1 cellular context compared by ENCODE assay signal in the genomic region with DNA sequence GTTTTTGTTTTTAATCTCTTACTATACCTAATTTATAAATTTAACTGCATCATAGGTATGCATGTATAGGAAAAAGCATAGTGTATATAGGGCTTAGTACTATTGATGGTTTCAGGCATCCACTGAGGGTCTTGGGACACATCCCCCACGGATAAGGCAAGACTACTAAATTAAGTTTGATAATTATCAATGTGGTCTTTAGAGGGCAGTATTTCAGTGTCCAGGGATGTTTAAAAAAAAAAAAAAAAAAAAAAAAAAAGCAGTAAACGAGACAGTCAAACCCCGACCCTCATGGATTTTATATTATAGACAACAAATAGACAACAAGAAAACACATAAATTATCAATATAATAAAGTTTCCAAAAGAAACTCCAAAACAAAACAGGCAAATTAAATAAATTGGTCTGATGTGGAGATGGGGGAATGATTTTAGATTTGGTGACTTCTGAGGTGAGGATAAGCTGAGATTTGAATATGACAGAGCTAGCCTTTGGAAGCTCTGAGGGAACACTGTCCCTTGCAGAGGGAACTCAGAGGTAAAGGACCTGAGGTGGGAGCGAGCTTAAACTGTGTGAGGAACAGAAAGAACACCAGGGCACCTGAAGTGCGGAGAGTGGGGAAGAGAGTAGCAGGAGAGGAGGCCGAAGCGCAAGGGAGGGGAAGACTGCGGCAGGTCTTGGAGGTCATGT.
TF ChIP-seq lines count a peak whose summit lies in the region.

No MANE protein-coding gene starts in this region.

TF ChIP-seq in K562, 482 proteins besides CTCF, POLR2A, EP300 and RAD21:
- TF ChIP-seq MYC (IDR thresholded peaks at IDR 0.05; ENCODE audit: low read depth, low read length) (no peak), MYC (CRISPR knock-in tag; IDR thresholded peaks at IDR 0.05; ENCODE audit: borderline replicate concordance, low read depth) (no peak), ZNF384 (IDR thresholded peaks at IDR 0.05; ENCODE audit: low read depth, low read length) (peak; percentile 94)
TF ChIP-seq in K562: peak in this region for 1.
